Comparison of ENCODE assay signal across 21 cellular contexts in genomic region chrX:118943102-118943501, GRCh38. TPM values are rescaled to one million over a fixed set of nuclear protein-coding genes. Genes with fewer than 3 reads are reported as not detected.
"Had no signal": no experiment of that assay in that cellular context is flagged by ENCODE, and none has a peak within 500 bp of the region (broad histone marks: within the 10 kb centered on the region; RNA-seq: fewer than 3 reads in every experiment).

No MANE protein-coding gene starts in this region.

- H3K4me3 ChIP-seq: colonic mucosa, esophagus muscularis mucosa, gastroesophageal sphincter, heart left ventricle, hepatocyte, left lung, lower lobe of right lung, mucosa of descending colon had no signal

- DNase-seq: colonic mucosa; cortex of kidney; effector memory CD4-positive, alpha-beta T cell; foreskin keratinocyte; heart left ventricle; hypothalamus; immature natural killer cell; islet precursor cell; kidney; kidney glomerular epithelial cell; left cardiac atrium; left lung; left ventricle myocardium superior; lower lobe of right lung; mesenchymal stem cell; mucosa of descending colon; naive B cell; naive thymus-derived CD8-positive, alpha-beta T cell had no signal

- ATAC-seq: foreskin keratinocyte; gastroesophageal sphincter; heart left ventricle; left cardiac atrium; left lung; left ventricle myocardium superior; lower lobe of right lung; mucosa of descending colon; naive thymus-derived CD8-positive, alpha-beta T cell had no signal

- H3K9me3 ChIP-seq: colonic mucosa, esophagus muscularis mucosa, gastroesophageal sphincter, heart left ventricle, left lung, lower lobe of right lung, mucosa of descending colon had no signal

- H3K27me3 ChIP-seq: colonic mucosa, esophagus muscularis mucosa, foreskin keratinocyte, gastroesophageal sphincter, heart left ventricle, hepatocyte, left lung had no signal

- H3K36me3 ChIP-seq: colonic mucosa, esophagus muscularis mucosa, gastroesophageal sphincter, heart left ventricle, left lung, lower lobe of right lung had no signal

RNA-seq across cellular contexts. Expression of gene LONRF3, which starts 31.3 kb away (rescaled TPM):
- total RNA-seq: foreskin keratinocyte had no signal
